In the genomic region with DNA sequence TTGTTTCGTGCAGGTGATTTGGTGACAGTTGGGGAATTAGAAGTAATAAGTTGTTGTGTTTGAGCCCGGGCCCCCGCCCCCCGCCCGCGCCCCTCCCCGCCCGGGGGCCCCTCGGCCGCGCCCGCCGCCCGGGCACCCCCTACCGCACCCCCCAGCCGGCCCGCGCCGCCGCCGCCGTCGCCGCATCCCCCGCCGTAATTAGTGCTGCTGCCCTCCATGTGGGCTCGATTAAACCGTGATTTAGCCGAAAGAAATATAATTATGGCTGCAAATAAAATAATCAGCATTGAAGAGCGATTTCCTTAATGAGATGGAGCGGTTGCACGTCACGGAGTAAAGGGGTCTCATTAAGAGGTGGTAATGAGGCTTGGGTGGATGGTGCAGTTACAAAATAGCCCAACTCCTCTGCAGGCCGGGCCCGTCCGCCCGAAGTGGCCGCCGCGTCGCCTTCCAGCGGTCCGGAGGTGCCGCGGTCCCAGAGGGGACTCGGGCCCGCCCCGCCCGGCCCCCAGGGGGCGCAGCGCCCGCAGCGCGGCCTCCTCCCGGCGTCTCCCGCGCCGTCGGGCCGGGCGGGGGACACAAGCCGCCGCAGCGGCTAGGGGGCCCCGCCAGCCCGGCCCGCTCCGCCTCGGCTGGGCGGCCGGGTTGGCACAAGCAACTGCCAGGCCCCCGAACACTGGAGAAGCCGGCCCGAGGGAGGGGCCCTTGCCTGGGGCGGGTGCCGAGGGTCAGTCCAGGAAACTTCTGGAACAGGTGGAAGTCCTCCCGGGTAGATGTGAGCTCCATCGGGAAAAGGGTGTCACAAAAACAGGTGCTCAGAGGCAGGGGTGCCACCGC, we compare ENCODE assay signal across 1 cellular context.
A peak's percentile ranks its signal among the peaks of the same experiment; 100 is the strongest.
TF ChIP-seq lines count a peak whose summit lies in the region.

No MANE protein-coding gene starts in this region.

TF ChIP-seq in GM12878, 131 proteins besides CTCF, POLR2A, EP300 and RAD21 (continues in another document):
- TF ChIP-seq, protein P1, sequence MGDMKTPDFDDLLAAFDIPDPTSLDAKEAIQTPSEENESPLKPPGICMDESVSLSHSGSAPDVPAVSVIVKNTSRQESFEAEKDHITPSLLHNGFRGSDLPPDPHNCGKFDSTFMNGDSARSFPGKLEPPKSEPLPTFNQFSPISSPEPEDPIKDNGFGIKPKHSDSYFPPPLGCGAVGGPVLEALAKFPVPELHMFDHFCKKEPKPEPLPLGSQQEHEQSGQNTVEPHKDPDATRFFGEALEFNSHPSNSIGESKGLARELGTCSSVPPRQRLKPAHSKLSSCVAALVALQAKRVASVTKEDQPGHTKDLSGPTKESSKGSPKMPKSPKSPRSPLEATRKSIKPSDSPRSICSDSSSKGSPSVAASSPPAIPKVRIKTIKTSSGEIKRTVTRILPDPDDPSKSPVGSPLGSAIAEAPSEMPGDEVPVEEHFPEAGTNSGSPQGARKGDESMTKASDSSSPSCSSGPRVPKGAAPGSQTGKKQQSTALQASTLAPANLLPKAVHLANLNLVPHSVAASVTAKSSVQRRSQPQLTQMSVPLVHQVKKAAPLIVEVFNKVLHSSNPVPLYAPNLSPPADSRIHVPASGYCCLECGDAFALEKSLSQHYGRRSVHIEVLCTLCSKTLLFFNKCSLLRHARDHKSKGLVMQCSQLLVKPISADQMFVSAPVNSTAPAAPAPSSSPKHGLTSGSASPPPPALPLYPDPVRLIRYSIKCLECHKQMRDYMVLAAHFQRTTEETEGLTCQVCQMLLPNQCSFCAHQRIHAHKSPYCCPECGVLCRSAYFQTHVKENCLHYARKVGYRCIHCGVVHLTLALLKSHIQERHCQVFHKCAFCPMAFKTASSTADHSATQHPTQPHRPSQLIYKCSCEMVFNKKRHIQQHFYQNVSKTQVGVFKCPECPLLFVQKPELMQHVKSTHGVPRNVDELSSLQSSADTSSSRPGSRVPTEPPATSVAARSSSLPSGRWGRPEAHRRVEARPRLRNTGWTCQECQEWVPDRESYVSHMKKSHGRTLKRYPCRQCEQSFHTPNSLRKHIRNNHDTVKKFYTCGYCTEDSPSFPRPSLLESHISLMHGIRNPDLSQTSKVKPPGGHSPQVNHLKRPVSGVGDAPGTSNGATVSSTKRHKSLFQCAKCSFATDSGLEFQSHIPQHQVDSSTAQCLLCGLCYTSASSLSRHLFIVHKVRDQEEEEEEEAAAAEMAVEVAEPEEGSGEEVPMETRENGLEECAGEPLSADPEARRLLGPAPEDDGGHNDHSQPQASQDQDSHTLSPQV (IDR thresholded peaks at IDR 0.05): no peak
- TF ChIP-seq NR2C2 (IDR thresholded peaks at IDR 0.05; ENCODE audit: borderline replicate concordance, control insufficient read depth, insufficient read length, low read depth) (no peak), IKZF1 (conservative IDR thresholded peaks at IDR 0.05) (peak; percentile 82), CHD4 (IDR thresholded peaks at IDR 0.05) (no peak), SMARCA5 (IDR thresholded peaks at IDR 0.05) (peak; percentile 89), BHLHE40 (IDR thresholded peaks at IDR 0.05; ENCODE audit: borderline replicate concordance in 1 of 2, low read depth in 2 of 2, low read length in 1 of 2) (peak; percentile 10 to 15; a peak in 1 of 4 replicates), TCF7 (IDR thresholded peaks at IDR 0.05; ENCODE audit: borderline replicate concordance) (no peak), HDAC6 (IDR thresholded peaks at IDR 0.05; ENCODE audit: unreplicated experiment) (no peak), DPF2 (IDR thresholded peaks at IDR 0.05) (peak; percentile 43; the same call in 1 of the 2 replicates), ZNF217 (IDR thresholded peaks at IDR 0.05) (0 out of 2 replicates have a peak, but pooled peaks have one; percentile 54), STAT3 (IDR thresholded peaks at IDR 0.05; ENCODE audit: low read depth, low read length) (no peak), NR2C1 (IDR thresholded peaks at IDR 0.05) (no peak), RB1 (IDR thresholded peaks at IDR 0.05; ENCODE audit: borderline replicate concordance) (no peak), NRF1 (conservative IDR thresholded peaks at IDR 0.05; ENCODE audit: low read depth, low read length) (no peak), MEF2A (IDR thresholded peaks at IDR 0.05; ENCODE audit: insufficient read depth, low read depth, low read length) (0 out of 2 replicates have a peak, but pooled peaks have one; percentile 24), ESRRA (IDR thresholded peaks at IDR 0.05; ENCODE audit: low read length) (no peak), CREM (IDR thresholded peaks at IDR 0.05; ENCODE audit: low read depth) (no peak), KLF5 (IDR thresholded peaks at IDR 0.05; ENCODE audit: partially characterized antibody) (no peak), CBX5 (IDR thresholded peaks at IDR 0.05; ENCODE audit: low read depth) (no peak), WRNIP1 (IDR thresholded peaks at IDR 0.05; ENCODE audit: borderline replicate concordance, low read depth, low read length) (no peak), TAF1 (IDR thresholded peaks at IDR 0.05; ENCODE audit: borderline replicate concordance, low read depth, low read length) (no peak), TCF12 (IDR thresholded peaks at IDR 0.05; ENCODE audit: low read depth, low read length) (no peak), TARDBP (IDR thresholded peaks at IDR 0.05; ENCODE audit: borderline replicate concordance) (no peak), ETV6 (conservative IDR thresholded peaks at IDR 0.05 in 1 of 2, IDR thresholded peaks at IDR 0.05 in 1 of 2; ENCODE audit: borderline replicate concordance in 1 of 2, low read depth in 1 of 2) (no peak), HCFC1 (IDR thresholded peaks at IDR 0.05; ENCODE audit: low read length) (no peak)
- TF ChIP-seq, protein P2, sequence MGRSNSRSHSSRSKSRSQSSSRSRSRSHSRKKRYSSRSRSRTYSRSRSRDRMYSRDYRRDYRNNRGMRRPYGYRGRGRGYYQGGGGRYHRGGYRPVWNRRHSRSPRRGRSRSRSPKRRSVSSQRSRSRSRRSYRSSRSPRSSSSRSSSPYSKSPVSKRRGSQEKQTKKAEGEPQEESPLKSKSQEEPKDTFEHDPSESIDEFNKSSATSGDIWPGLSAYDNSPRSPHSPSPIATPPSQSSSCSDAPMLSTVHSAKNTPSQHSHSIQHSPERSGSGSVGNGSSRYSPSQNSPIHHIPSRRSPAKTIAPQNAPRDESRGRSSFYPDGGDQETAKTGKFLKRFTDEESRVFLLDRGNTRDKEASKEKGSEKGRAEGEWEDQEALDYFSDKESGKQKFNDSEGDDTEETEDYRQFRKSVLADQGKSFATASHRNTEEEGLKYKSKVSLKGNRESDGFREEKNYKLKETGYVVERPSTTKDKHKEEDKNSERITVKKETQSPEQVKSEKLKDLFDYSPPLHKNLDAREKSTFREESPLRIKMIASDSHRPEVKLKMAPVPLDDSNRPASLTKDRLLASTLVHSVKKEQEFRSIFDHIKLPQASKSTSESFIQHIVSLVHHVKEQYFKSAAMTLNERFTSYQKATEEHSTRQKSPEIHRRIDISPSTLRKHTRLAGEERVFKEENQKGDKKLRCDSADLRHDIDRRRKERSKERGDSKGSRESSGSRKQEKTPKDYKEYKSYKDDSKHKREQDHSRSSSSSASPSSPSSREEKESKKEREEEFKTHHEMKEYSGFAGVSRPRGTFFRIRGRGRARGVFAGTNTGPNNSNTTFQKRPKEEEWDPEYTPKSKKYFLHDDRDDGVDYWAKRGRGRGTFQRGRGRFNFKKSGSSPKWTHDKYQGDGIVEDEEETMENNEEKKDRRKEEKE (IDR thresholded peaks at IDR 0.05): 0 out of 2 replicates have a peak, but pooled peaks have one; percentile 4
- TF ChIP-seq, protein P3, sequence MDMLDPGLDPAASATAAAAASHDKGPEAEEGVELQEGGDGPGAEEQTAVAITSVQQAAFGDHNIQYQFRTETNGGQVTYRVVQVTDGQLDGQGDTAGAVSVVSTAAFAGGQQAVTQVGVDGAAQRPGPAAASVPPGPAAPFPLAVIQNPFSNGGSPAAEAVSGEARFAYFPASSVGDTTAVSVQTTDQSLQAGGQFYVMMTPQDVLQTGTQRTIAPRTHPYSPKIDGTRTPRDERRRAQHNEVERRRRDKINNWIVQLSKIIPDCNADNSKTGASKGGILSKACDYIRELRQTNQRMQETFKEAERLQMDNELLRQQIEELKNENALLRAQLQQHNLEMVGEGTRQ (IDR thresholded peaks at IDR 0.05; ENCODE audit: borderline replicate concordance, low read depth, low read length): no peak
- TF ChIP-seq, protein P4, sequence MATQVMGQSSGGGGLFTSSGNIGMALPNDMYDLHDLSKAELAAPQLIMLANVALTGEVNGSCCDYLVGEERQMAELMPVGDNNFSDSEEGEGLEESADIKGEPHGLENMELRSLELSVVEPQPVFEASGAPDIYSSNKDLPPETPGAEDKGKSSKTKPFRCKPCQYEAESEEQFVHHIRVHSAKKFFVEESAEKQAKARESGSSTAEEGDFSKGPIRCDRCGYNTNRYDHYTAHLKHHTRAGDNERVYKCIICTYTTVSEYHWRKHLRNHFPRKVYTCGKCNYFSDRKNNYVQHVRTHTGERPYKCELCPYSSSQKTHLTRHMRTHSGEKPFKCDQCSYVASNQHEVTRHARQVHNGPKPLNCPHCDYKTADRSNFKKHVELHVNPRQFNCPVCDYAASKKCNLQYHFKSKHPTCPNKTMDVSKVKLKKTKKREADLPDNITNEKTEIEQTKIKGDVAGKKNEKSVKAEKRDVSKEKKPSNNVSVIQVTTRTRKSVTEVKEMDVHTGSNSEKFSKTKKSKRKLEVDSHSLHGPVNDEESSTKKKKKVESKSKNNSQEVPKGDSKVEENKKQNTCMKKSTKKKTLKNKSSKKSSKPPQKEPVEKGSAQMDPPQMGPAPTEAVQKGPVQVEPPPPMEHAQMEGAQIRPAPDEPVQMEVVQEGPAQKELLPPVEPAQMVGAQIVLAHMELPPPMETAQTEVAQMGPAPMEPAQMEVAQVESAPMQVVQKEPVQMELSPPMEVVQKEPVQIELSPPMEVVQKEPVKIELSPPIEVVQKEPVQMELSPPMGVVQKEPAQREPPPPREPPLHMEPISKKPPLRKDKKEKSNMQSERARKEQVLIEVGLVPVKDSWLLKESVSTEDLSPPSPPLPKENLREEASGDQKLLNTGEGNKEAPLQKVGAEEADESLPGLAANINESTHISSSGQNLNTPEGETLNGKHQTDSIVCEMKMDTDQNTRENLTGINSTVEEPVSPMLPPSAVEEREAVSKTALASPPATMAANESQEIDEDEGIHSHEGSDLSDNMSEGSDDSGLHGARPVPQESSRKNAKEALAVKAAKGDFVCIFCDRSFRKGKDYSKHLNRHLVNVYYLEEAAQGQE (IDR thresholded peaks at IDR 0.05; ENCODE audit: low read depth, low read length): no peak
- TF ChIP-seq, protein P5, sequence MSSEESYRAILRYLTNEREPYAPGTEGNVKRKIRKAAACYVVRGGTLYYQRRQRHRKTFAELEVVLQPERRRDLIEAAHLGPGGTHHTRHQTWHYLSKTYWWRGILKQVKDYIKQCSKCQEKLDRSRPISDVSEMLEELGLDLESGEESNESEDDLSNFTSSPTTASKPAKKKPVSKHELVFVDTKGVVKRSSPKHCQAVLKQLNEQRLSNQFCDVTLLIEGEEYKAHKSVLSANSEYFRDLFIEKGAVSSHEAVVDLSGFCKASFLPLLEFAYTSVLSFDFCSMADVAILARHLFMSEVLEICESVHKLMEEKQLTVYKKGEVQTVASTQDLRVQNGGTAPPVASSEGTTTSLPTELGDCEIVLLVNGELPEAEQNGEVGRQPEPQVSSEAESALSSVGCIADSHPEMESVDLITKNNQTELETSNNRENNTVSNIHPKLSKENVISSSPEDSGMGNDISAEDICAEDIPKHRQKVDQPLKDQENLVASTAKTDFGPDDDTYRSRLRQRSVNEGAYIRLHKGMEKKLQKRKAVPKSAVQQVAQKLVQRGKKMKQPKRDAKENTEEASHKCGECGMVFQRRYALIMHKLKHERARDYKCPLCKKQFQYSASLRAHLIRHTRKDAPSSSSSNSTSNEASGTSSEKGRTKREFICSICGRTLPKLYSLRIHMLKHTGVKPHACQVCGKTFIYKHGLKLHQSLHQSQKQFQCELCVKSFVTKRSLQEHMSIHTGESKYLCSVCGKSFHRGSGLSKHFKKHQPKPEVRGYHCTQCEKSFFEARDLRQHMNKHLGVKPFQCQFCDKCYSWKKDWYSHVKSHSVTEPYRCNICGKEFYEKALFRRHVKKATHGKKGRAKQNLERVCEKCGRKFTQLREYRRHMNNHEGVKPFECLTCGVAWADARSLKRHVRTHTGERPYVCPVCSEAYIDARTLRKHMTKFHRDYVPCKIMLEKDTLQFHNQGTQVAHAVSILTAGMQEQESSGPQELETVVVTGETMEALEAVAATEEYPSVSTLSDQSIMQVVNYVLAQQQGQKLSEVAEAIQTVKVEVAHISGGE (CRISPR knock-in tag; IDR thresholded peaks at IDR 0.05): no peak
- TF ChIP-seq, protein P6, sequence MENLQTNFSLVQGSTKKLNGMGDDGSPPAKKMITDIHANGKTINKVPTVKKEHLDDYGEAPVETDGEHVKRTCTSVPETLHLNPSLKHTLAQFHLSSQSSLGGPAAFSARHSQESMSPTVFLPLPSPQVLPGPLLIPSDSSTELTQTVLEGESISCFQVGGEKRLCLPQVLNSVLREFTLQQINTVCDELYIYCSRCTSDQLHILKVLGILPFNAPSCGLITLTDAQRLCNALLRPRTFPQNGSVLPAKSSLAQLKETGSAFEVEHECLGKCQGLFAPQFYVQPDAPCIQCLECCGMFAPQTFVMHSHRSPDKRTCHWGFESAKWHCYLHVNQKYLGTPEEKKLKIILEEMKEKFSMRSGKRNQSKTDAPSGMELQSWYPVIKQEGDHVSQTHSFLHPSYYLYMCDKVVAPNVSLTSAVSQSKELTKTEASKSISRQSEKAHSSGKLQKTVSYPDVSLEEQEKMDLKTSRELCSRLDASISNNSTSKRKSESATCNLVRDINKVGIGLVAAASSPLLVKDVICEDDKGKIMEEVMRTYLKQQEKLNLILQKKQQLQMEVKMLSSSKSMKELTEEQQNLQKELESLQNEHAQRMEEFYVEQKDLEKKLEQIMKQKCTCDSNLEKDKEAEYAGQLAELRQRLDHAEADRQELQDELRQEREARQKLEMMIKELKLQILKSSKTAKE (IDR thresholded peaks at IDR 0.05; ENCODE audit: low read depth, poor library complexity, severe bottlenecking): no peak
- TF ChIP-seq, protein P7, sequence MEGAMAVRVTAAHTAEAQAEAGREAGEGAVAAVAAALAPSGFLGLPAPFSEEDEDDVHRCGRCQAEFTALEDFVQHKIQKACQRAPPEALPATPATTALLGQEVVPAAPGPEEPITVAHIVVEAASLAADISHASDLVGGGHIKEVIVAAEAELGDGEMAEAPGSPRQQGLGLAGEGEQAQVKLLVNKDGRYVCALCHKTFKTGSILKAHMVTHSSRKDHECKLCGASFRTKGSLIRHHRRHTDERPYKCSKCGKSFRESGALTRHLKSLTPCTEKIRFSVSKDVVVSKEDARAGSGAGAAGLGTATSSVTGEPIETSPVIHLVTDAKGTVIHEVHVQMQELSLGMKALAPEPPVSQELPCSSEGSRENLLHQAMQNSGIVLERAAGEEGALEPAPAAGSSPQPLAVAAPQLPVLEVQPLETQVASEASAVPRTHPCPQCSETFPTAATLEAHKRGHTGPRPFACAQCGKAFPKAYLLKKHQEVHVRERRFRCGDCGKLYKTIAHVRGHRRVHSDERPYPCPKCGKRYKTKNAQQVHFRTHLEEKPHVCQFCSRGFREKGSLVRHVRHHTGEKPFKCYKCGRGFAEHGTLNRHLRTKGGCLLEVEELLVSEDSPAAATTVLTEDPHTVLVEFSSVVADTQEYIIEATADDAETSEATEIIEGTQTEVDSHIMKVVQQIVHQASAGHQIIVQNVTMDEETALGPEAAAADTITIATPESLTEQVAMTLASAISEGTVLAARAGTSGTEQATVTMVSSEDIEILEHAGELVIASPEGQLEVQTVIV (IDR thresholded peaks at IDR 0.05; ENCODE audit: borderline replicate concordance, partially characterized antibody): no peak
- TF ChIP-seq, protein P8, sequence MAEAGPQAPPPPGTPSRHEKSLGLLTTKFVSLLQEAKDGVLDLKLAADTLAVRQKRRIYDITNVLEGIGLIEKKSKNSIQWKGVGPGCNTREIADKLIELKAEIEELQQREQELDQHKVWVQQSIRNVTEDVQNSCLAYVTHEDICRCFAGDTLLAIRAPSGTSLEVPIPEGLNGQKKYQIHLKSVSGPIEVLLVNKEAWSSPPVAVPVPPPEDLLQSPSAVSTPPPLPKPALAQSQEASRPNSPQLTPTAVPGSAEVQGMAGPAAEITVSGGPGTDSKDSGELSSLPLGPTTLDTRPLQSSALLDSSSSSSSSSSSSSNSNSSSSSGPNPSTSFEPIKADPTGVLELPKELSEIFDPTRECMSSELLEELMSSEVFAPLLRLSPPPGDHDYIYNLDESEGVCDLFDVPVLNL (IDR thresholded peaks at IDR 0.05; ENCODE audit: low read depth, low read length): no peak
